ENCODE assay signal across 35 cellular contexts in the genomic region with DNA sequence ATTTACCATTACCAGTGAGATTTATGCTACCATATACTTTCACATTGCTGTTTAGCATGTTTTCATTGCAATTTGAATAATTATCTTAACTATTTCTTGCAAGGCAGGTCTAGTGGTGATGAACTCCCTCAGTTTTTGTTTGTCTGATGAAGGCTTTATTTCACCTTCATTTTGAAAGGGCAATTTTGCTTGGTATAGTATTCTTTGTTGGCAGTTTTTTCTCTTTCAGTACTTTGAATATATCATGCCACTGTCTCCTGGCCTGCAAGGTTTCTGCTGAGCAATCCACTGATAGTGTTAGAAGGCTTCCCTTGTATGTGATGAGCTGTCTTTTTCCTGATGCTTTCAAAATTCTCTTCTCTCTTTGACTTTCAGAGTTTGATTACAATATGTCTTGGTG.
"Had no signal": no experiment of that assay in that cellular context is flagged by ENCODE, and none has a peak within 500 bp of the region (broad histone marks: within the 10 kb centered on the region; RNA-seq: fewer than 3 reads in every experiment).

No MANE protein-coding gene starts in this region.

- H3K4me3 ChIP-seq: MG63 had no signal

- H3K36me3 ChIP-seq: MG63 had no signal

- H3K27me3 ChIP-seq: MG63 had no signal

- DNase-seq: Karpas-422, Kasumi-1, MG63, MM.1S, MV-4-11, NCI-H1048, NCI-H1092, NCI-H1092 treated with DMSO at 0.1 percent for 48 hours, NCI-H1105, NCI-H1105 treated with DMSO at 0.1 percent for 48 hours, NCI-H1417, NCI-H1417 treated with DMSO at 0.1 percent for 48 hours, NCI-H1436, NCI-H1436 treated with DMSO at 0.1 percent for 48 hours, NCI-H146, NCI-H1694, NCI-H1694 treated with DMSO at 0.1 percent for 48 hours, NCI-H187 treated with DMSO at 0.1 percent for 48 hours, NCI-H1930, NCI-H2029, NCI-H2029 treated with DMSO at 0.1 percent for 48 hours, NCI-H2081, NCI-H2081 treated with DMSO at 0.1 percent for 48 hours, NCI-H2107, NCI-H2171, NCI-H2171 treated with DMSO at 0.1 percent for 48 hours, NCI-H2227 treated with DMSO at 0.1 percent for 48 hours, NCI-H226, NCI-H345, NCI-H446, NCI-H446 treated with DMSO at 0.1 percent for 48 hours, NCI-H510A, NCI-H510A treated with DMSO at 0.1 percent for 48 hours, NCI-H524, NCI-H524 treated with DMSO at 0.1 percent for 48 hours had no signal
